9 cellular contexts compared by ENCODE assay signal in the genomic region with DNA sequence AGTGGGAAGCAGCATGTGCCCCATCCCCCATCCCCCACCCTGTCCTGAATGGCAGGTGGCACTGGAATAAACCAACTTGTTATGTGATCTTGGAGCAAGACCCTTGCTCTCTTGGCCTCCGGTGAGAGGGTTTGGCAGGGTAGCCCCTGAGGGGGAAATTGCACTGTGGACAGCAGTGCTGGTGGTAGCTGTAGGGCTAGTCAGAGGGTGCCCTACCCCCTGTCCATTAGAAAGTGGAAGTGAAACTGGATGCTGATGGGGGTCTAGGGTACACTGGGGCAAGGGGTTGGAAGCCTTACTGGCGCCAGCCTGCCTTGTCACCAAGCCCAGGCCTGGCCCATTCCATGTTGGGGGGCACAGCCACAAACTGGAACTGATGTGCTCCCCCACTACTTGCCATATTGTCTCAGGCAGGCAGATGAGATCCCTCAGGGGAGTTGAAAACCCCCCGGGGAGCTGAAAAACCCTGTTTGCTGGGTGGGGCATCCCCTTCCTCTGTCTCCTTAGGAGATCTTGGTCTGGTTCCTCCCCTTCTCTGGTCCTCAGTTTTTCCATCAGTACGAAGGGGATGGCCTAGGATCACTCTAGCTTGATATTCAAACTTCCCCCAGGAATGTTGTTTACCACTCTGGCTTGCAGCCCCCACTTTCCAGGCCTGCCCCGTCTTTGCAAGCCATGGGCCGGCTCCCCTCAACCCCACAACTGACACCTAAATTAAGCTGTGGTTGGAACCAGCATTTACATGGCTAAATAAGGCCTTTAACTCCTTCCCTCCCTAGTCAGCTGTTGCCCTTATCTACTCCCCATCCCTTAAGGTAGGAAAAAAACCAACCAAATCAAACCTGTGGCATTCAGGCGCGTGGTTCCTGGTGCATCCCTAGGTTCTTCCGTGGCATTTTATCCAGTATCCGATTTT. TPM values are rescaled to one million over a fixed set of nuclear protein-coding genes. Genes with fewer than 3 reads are reported as not detected.
A peak's percentile ranks its signal among the peaks of the same experiment; 100 is the strongest.
DNase-seq lines count a peak whose midpoint lies in the region; ATAC-seq and TF ChIP-seq lines count a peak whose summit lies in the region.
"Had no signal": no experiment of that assay in that cellular context is flagged by ENCODE, and none has a peak within 500 bp of the region (broad histone marks: within the 10 kb centered on the region; RNA-seq: fewer than 3 reads in every experiment).

No MANE protein-coding gene starts in this region.

- DNase-seq in A673 (ENCODE audit: low spot score) (no peak), GM20000 (ENCODE audit: low spot score) (peak; percentile 86), heart right ventricle (no peak), transverse colon (no peak), H4 (ENCODE audit: low spot score) (no peak), NCI-H526 treated with DMSO at 0.1 percent for 48 hours (lab: John Stamatoyannopoulos, UW) (no peak)
- DNase-seq in activated CD4-positive, alpha-beta T cell treated with anti-CD3 and anti-CD28 coated beads for 48 hours: no peak
- DNase-seq: CD4-positive, CD25-positive, alpha-beta regulatory T cell had no signal

- peak; percentile 28 for ATAC-seq in HG03558 (IDR thresholded peaks at IDR 0.05; ENCODE audit: extremely low read depth, unreplicated experiment)
- peak in 7 of 8 donors; percentile 2 to 34 (median 14) for ATAC-seq in heart right ventricle

- peaks cover 53% of the 10 kb centered on the region for H3K4me1 ChIP-seq in A673 (ENCODE audit: insufficient read depth, low read length, poor library complexity, severe bottlenecking)
- H3K4me1 ChIP-seq in heart right ventricle: peaks cover 31 to 89% (median 82%) of the 10 kb centered on the region in 9 donors
- peaks cover 6 to 29% (median 28%) of the 10 kb centered on the region in 4 donors for H3K4me1 ChIP-seq in transverse colon

- no TSS peak for BruUV-seq in A673 (replicated peaks; lab: Mats Ljungman, UMichigan)

- TF ChIP-seq EP300 in transverse colon (IDR thresholded peaks at IDR 0.05; ENCODE audit: low read depth): no peak

- H3K9me3 ChIP-seq in A673 (ENCODE audit: low read depth, low read length, poor library complexity, severe bottlenecking): no peaks in the 10 kb centered on the region
- H3K9me3 ChIP-seq in heart right ventricle: no peaks in the 10 kb centered on the region
- H3K9me3 ChIP-seq in transverse colon: no peaks in the 10 kb centered on the region

- in situ Hi-C loops in transverse colon (cut with MboI; ENCODE audit: low pct_ligation_motif_present in 1 of 4, low pct_unique_long_range_greater_than_20kb in 1 of 4, low sequenced_read_pairs in 3 of 4): no loop called here

- intact Hi-C loops in A673 (cut with micrococcal nuclease; ENCODE audit: unreplicated experiment): no loop called here
- intact Hi-C loops in heart right ventricle (cut with DNase I): loop anchor here in 4 of 10 donors (2.0 to 5.0 kb wide), 2 partner anchors 15 to 34 kb away; partner anchors contain the start of gene SYNPO (in 2 of the 4)
- intact Hi-C loops in transverse colon (cut with DNase I; ENCODE audit: low total_unique reads): no loop called here

- H3K4me3 ChIP-seq in A673 (ENCODE audit: low read depth, low read length, poor library complexity, severe bottlenecking) (peak overlapping the region; percentile 62), heart right ventricle (peak overlapping the region; percentile 64 to 99 (median 84)), transverse colon (peak overlapping the region; percentile 57 to 89 (median 70))

- no peaks in the 10 kb centered on the region for H3K36me3 ChIP-seq in A673 (ENCODE audit: insufficient read depth, low read length, poor library complexity, severe bottlenecking)
- peaks cover 0 to 22% (median 0%) of the 10 kb centered on the region in 9 donors for H3K36me3 ChIP-seq in heart right ventricle
- H3K36me3 ChIP-seq in transverse colon: no peaks in the 10 kb centered on the region

- WGBS in heart right ventricle, 2 donors: 37% methylated on average over 10 of the region's 10 CpGs
- WGBS in transverse colon (ENCODE audit: low coverage in 1 of 2), 2 donors: 49 to 65% methylated on average over 4 to 10 of the region's 10 CpGs

- TF ChIP-seq CTCF in A673 (conservative IDR thresholded peaks at IDR 0.05; ENCODE audit: low read depth, low read length) (no peak), GM20000 (IDR thresholded peaks at IDR 0.05; ENCODE audit: extremely low read depth, missing control alignments) (no peak), heart right ventricle (IDR thresholded peaks at IDR 0.05) (no peak), transverse colon (IDR thresholded peaks at IDR 0.05) (no peak)

- no peak for TF ChIP-seq POLR2A in transverse colon (IDR thresholded peaks at IDR 0.05)

- no peak overlapping the region for H3K27ac ChIP-seq in A673 (ENCODE audit: low read depth, low read length, poor library complexity, severe bottlenecking)
- peak overlapping the region; percentile 94 to 100 (median 98) for H3K27ac ChIP-seq in heart right ventricle
- peak overlapping the region; percentile 82 to 86 (median 82) for H3K27ac ChIP-seq in transverse colon

- no peaks in the 10 kb centered on the region for H3K27me3 ChIP-seq in A673 (replicated peaks; ENCODE audit: insufficient read depth, low read depth, low read length, poor library complexity)
- H3K27me3 ChIP-seq in heart right ventricle: peaks cover 0 to 20% (median 0%) of the 10 kb centered on the region in 7 donors
- H3K27me3 ChIP-seq in transverse colon: no peaks in the 10 kb centered on the region

- CTCF ChIA-PET in A673 (lab: Charles Lee): no interaction called here

- POLR2A ChIA-PET in A673 (lab: Charles Lee; ENCODE audit: low non-redundant PET): no interaction called here

RNA-seq across cellular contexts. Expression of gene SYNPO, which starts 14.4 kb away (rescaled TPM):
- total RNA-seq in A673 (2021): 7.6 and 10.0 TPM in 2 replicates
- total RNA-seq in heart right ventricle: 100 to 1,000 TPM; 589 to 777 (median 703) TPM
- polyA plus RNA-seq in heart right ventricle: 100 to 1,000 TPM; 129 to 344 TPM
- total RNA-seq in transverse colon: 10 to 100 TPM; 15.5 to 89.4 (median 41.8) TPM
- 4.3 and 7.1 TPM in 2 replicates for total RNA-seq in H4 (2014; rRNA removed; shearing (Covaris generic))
- polyA plus RNA-seq: CD4-positive, CD25-positive, alpha-beta regulatory T cell had no signal

RNA-seq across cellular contexts. Expression of gene MYOZ3, which starts 35.0 kb away (rescaled TPM):
- total RNA-seq in A673 (2021): 2.4 and 2.7 TPM in 2 replicates
- total RNA-seq in heart right ventricle: 10 to 100 TPM in 2 of 10 donors, 1 to 10 TPM in 8; 4.5 to 12.2 (median 6.0) TPM
- polyA plus RNA-seq in heart right ventricle: 1 to 10 TPM in 1 of 2 donors, under 1 TPM in 1; 0.91 to 4.1 TPM
- total RNA-seq in transverse colon: not detected
- not detected in 2 replicates for total RNA-seq in H4 (2014; rRNA removed; shearing (Covaris generic))
- total RNA-seq: CD4-positive, CD25-positive, alpha-beta regulatory T cell had no signal

Comparison
In these comparisons a context has a peak if more than half of its experiments do, and no peak if none do; other contexts are left out.
1. RNA of gene SYNPO, which starts 14.4 kb away (total RNA-seq): 589 to 777 TPM in heart right ventricle; 15.5 to 89.4 TPM in transverse colon, 7.6 to 10.0 TPM in A673 and 4.3 to 7.1 TPM in H4; every median in the first group is over 4 times any median in the second.
2. Peak in every context shown above with its lines, with median percentiles within 50 percentile points of each other: H3K4me3 ChIP-seq.